In the genomic region with DNA sequence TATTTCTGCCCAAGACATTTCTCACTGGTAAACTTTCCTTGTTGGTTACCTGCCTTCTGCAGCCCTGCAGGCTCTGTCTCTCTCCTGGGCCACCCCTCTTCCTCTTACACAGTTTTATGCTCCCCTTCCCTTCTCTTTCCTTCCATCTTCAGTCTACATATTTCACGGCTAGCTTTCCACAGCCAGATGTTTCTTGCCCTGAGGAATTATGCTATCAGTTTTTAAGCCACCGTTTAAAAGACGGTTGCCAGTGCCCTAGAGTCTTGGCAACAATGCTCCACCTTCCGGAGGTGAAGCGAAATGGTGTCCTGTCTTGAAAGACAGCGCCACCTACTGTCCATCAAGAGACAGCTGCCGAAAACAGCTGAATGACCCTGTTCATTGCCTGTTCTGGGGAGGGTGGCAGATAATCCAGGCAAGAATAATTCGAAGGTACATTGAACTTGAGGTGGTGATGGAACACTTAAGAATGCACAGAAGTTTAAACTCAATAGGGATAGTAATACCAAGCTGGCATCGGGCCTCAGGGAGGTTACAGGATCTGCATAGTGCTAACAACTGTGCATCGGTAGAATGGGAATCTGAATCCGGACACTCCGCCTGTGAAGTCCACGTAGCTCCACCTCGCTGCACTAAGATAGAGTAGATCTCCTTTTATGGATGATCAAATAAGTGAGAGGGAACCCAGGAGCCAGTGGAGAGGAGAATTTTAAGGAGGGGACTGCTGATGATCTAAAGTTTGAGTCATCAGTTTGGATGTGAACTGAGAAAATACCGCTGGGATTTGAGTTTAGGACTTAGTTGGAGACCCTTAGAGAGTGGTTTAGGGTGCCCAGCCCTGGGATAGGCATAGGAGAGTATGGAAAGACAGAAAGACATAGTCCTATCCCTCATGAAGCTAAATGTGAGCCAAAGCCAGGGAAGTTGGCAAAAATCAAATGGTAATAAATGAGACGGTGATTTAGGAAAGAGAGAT, we compare ENCODE assay signal across 2 cellular contexts.
TF ChIP-seq lines count a peak whose summit lies in the region.

No MANE protein-coding gene starts in this region.

TF ChIP-seq in IMR-90, 13 proteins besides CTCF, POLR2A, EP300 and RAD21:
- TF ChIP-seq, protein P1, sequence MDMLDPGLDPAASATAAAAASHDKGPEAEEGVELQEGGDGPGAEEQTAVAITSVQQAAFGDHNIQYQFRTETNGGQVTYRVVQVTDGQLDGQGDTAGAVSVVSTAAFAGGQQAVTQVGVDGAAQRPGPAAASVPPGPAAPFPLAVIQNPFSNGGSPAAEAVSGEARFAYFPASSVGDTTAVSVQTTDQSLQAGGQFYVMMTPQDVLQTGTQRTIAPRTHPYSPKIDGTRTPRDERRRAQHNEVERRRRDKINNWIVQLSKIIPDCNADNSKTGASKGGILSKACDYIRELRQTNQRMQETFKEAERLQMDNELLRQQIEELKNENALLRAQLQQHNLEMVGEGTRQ (IDR thresholded peaks at IDR 0.05; ENCODE audit: low read depth, low read length), result no peak
- TF ChIP-seq RFX5 (IDR thresholded peaks at IDR 0.05; ENCODE audit: low read depth, low read length) (no peak), RCOR1 (IDR thresholded peaks at IDR 0.05; ENCODE audit: insufficient replicate concordance, low read length) (no peak), SMC3 (IDR thresholded peaks at IDR 0.05; ENCODE audit: low read depth, low read length) (peak; percentile 90)
- TF ChIP-seq, protein P2, sequence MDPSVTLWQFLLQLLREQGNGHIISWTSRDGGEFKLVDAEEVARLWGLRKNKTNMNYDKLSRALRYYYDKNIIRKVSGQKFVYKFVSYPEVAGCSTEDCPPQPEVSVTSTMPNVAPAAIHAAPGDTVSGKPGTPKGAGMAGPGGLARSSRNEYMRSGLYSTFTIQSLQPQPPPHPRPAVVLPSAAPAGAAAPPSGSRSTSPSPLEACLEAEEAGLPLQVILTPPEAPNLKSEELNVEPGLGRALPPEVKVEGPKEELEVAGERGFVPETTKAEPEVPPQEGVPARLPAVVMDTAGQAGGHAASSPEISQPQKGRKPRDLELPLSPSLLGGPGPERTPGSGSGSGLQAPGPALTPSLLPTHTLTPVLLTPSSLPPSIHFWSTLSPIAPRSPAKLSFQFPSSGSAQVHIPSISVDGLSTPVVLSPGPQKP (IDR thresholded peaks at IDR 0.05; ENCODE audit: borderline replicate concordance, low read depth, low read length), result no peak

TF ChIP-seq in PFSK-1, 5 proteins besides CTCF, POLR2A, EP300 and RAD21:
- no peak for TF ChIP-seq FOXP2 (optimal IDR thresholded peaks at IDR 0.05; ENCODE audit: borderline replicate concordance, extremely low read depth, extremely low read length, insufficient read depth)
- TF ChIP-seq POLR2AphosphoS5 (IDR thresholded peaks at IDR 0.05; ENCODE audit: low read depth, low read length), result no peak
- peak; percentile 52; the same call in 1 of the 2 replicates for TF ChIP-seq SIN3A (IDR thresholded peaks at IDR 0.05; ENCODE audit: borderline replicate concordance, insufficient read depth, low read length)
- no peak for TF ChIP-seq TAF1 (IDR thresholded peaks at IDR 0.05; ENCODE audit: borderline replicate concordance, insufficient read depth, low read length)
- TF ChIP-seq, protein P3, sequence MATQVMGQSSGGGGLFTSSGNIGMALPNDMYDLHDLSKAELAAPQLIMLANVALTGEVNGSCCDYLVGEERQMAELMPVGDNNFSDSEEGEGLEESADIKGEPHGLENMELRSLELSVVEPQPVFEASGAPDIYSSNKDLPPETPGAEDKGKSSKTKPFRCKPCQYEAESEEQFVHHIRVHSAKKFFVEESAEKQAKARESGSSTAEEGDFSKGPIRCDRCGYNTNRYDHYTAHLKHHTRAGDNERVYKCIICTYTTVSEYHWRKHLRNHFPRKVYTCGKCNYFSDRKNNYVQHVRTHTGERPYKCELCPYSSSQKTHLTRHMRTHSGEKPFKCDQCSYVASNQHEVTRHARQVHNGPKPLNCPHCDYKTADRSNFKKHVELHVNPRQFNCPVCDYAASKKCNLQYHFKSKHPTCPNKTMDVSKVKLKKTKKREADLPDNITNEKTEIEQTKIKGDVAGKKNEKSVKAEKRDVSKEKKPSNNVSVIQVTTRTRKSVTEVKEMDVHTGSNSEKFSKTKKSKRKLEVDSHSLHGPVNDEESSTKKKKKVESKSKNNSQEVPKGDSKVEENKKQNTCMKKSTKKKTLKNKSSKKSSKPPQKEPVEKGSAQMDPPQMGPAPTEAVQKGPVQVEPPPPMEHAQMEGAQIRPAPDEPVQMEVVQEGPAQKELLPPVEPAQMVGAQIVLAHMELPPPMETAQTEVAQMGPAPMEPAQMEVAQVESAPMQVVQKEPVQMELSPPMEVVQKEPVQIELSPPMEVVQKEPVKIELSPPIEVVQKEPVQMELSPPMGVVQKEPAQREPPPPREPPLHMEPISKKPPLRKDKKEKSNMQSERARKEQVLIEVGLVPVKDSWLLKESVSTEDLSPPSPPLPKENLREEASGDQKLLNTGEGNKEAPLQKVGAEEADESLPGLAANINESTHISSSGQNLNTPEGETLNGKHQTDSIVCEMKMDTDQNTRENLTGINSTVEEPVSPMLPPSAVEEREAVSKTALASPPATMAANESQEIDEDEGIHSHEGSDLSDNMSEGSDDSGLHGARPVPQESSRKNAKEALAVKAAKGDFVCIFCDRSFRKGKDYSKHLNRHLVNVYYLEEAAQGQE (IDR thresholded peaks at IDR 0.05; ENCODE audit: insufficient read depth in 1 of 2, low read depth in 2 of 2, low read length in 2 of 2), result no peak
